ENCODE assay signal across 19 cellular contexts in the genomic region with DNA sequence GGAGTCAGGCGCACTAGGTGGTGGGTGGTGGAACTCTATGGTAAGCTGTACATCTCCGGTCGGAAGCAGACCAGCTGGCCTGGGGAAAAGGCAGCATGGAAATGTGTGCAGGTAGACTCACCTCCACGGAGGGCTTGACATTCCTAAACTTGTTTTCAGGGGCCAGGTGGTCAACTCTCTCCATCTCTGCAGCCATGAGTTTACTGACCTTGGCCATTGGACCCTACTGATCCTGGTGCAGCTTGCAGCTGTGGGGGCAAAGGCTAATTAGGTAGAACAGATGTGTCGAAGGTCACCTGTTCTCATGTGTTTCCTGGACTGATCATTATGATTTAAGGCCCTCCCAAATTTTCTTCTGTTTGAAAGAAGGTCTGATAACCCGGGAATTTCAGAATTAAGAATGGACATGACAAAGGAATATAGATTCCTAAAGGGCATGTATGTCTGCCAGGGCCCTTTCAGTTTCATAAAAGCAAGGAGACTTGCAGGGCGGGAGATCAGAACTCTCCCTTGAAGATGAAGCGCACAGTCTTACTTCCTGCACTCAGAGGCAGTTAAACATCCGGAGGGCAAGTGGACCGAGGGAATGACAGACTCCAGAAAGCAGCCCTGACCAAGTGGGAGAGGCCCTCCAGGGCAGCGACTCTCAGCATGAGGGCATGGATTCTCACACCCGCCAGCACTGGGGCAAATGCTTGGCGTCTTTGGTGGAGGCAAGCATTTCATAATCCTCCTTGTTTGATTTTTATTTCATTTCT. TPM values are rescaled to one million over a fixed set of nuclear protein-coding genes. Genes with fewer than 3 reads are reported as not detected.
DNase-seq lines count a peak whose midpoint lies in the region; ATAC-seq and TF ChIP-seq lines count a peak whose summit lies in the region.
"Had no signal": no experiment of that assay in that cellular context is flagged by ENCODE, and none has a peak within 500 bp of the region (broad histone marks: within the 10 kb centered on the region; RNA-seq: fewer than 3 reads in every experiment).

No MANE protein-coding gene starts in this region.

- H2BK12ac ChIP-seq in trophoblast cell (ENCODE audit: low read length) = no peak overlapping the region

- peak overlapping the region; percentile 14 for H3K4me3 Mint-ChIP-seq in activated naive CD4-positive, alpha-beta T cell treated with anti-CD3 and anti-CD28 coated beads for 36 hours
- H3K4me3 Mint-ChIP-seq in T-helper 1 cell treated with Interleukin-12 subunit alpha and Interleukin-12 subunit beta and Interleukin-4 antibody, amounts not matched to agents 30 μg/mL and 1 μg/mL, for 36 hours = peak overlapping the region; percentile 15
- H3K4me3 Mint-ChIP-seq in effector memory CD8-positive, alpha-beta T cell = no peak overlapping the region

- H2BK120ac ChIP-seq in trophoblast cell (ENCODE audit: insufficient read depth, low read length, poor library complexity) = no peak overlapping the region

- H3K14ac ChIP-seq in trophoblast cell (ENCODE audit: low read length) = no peak overlapping the region

- H3K36me3 Mint-ChIP-seq in activated naive CD4-positive, alpha-beta T cell treated with anti-CD3 and anti-CD28 coated beads for 36 hours (ENCODE audit: low read depth) = no peaks in the 10 kb centered on the region
- H3K36me3 Mint-ChIP-seq in T-helper 1 cell treated with Interleukin-12 subunit alpha and Interleukin-12 subunit beta and Interleukin-4 antibody, amounts not matched to agents 30 μg/mL and 1 μg/mL, for 36 hours (ENCODE audit: low read depth) = no peaks in the 10 kb centered on the region
- no peaks in the 10 kb centered on the region for H3K36me3 Mint-ChIP-seq in effector memory CD8-positive, alpha-beta T cell (ENCODE audit: insufficient read depth)

- H3K9ac ChIP-seq in trophoblast cell (ENCODE audit: low read length) = no peak overlapping the region

- H3K23ac ChIP-seq in trophoblast cell (ENCODE audit: low read length) = no peak overlapping the region

- H3K4me3 ChIP-seq in left lung (no peak overlapping the region), trophoblast cell (ENCODE audit: low read depth, low read length) (no peak overlapping the region)
- H3K4me3 ChIP-seq: cardiac muscle cell, dorsolateral prefrontal cortex, gastroesophageal sphincter, GM12878 had no signal

- no peaks in the 10 kb centered on the region for H3K9me3 ChIP-seq in left lung
- no peaks in the 10 kb centered on the region for H3K9me3 ChIP-seq in trophoblast cell (ENCODE audit: insufficient read depth, low read depth, low read length)
- H3K9me3 ChIP-seq: gastroesophageal sphincter had no signal

- H4K8ac ChIP-seq in trophoblast cell (ENCODE audit: low read depth, low read length) = no peak overlapping the region

- no peak overlapping the region for H3K18ac ChIP-seq in trophoblast cell (ENCODE audit: low read length)

- no peaks in the 10 kb centered on the region for H3K27me3 Mint-ChIP-seq in activated naive CD4-positive, alpha-beta T cell treated with anti-CD3 and anti-CD28 coated beads for 36 hours (ENCODE audit: low read depth)
- H3K27me3 Mint-ChIP-seq in T-helper 1 cell treated with Interleukin-12 subunit alpha and Interleukin-12 subunit beta and Interleukin-4 antibody, amounts not matched to agents 30 μg/mL and 1 μg/mL, for 36 hours (ENCODE audit: low read depth) = no peaks in the 10 kb centered on the region
- H3K27me3 Mint-ChIP-seq in effector memory CD8-positive, alpha-beta T cell = no peaks in the 10 kb centered on the region

- H3K4me1 ChIP-seq in left lung (peaks cover 0 to 3% of the 10 kb centered on the region in 2 donors), trophoblast cell (ENCODE audit: control insufficient read depth in 1 of 2, insufficient read depth in 2 of 2, low read length in 2 of 2) (peaks cover 17 to 23% of the 10 kb centered on the region in 2 experiments)
- H3K4me1 ChIP-seq: gastroesophageal sphincter had no signal

- H3K4me2 ChIP-seq in trophoblast cell (ENCODE audit: low read length) = peak overlapping the region; percentile 14

- TF ChIP-seq CTCF in left lung (IDR thresholded peaks at IDR 0.05) = no peak

- CTCF ChIA-PET in activated naive CD4-positive, alpha-beta T cell treated with anti-CD3 and anti-CD28 coated beads for 36 hours (lab: Charles Lee) = interaction anchor here (0.6 to 5.7 kb wide), 15 partner anchors 12 to 159 kb away, joined by 3 to 63 read pairs (median 6); no protein-coding TSS in a partner anchor

- H3K36me3 ChIP-seq in left lung (no peaks in the 10 kb centered on the region), trophoblast cell (ENCODE audit: control insufficient read depth in 1 of 2, insufficient read depth in 2 of 2, low read length in 2 of 2) (no peaks in the 10 kb centered on the region)
- H3K36me3 ChIP-seq: cardiac muscle cell, gastroesophageal sphincter had no signal

- H2AK5ac ChIP-seq in trophoblast cell (ENCODE audit: low read length) = no peak overlapping the region

- H4K91ac ChIP-seq in trophoblast cell (ENCODE audit: low read depth, low read length) = no peak overlapping the region

- DNase-seq in activated naive CD4-positive, alpha-beta T cell treated with anti-CD3 and anti-CD28 coated beads for 36 hours = peak; percentile 35
- DNase-seq in activated naive CD4-positive, alpha-beta T cell treated with Interleukin-2 at 50 U/mL for 16 hours = no peak
- DNase-seq in left lung = no peak
- DNase-seq in trophoblast cell = peak; percentile 85 to 86
- DNase-seq in GDM1 (lab: John Stamatoyannopoulos, UW) = no peak
- no peak for DNase-seq in effector memory CD8-positive, alpha-beta T cell
- DNase-seq: Calu3, dorsolateral prefrontal cortex, erythroblast, left cardiac atrium, NCI-H2081, NCI-H510A, small intestine, SW 1271 had no signal

- ATAC-seq in left lung (peak; percentile 71), GM19035 (IDR thresholded peaks at IDR 0.05; ENCODE audit: unreplicated experiment) (no peak)
- ATAC-seq in effector memory CD8-positive, alpha-beta T cell (replicated peaks) = no peak
- ATAC-seq: gastroesophageal sphincter, left cardiac atrium had no signal

- intact Hi-C loops in activated naive CD4-positive, alpha-beta T cell treated with anti-CD3 and anti-CD28 coated beads for 36 hours (cut with micrococcal nuclease) = loop anchor here (2.0 kb wide), 5 partner anchors 23 to 329 kb away; partner anchors contain the start of gene CMTM8
- intact Hi-C loops in left lung (cut with DNase I) = loop anchor here in 1 of 2 donors (5.0 kb wide), 1 partner anchor 158 kb away; no protein-coding TSS in a partner anchor

- H3K4me1 Mint-ChIP-seq in activated naive CD4-positive, alpha-beta T cell treated with anti-CD3 and anti-CD28 coated beads for 36 hours (ENCODE audit: low read depth) = peaks cover 43% of the 10 kb centered on the region
- H3K4me1 Mint-ChIP-seq in T-helper 1 cell treated with Interleukin-12 subunit alpha and Interleukin-12 subunit beta and Interleukin-4 antibody, amounts not matched to agents 30 μg/mL and 1 μg/mL, for 36 hours (ENCODE audit: low read depth) = peaks cover 49% of the 10 kb centered on the region
- H3K4me1 Mint-ChIP-seq in effector memory CD8-positive, alpha-beta T cell (ENCODE audit: low read depth in 2 of 2) = peaks cover 0 to 14% of the 10 kb centered on the region in 2 donors

- no CpG with 5 or more reads among the region's 13 CpGs for WGBS in trophoblast cell (ENCODE audit: extremely low coverage, insufficient coverage, insufficient read length)

- peaks cover 3% of the 10 kb centered on the region for H3K79me1 ChIP-seq in trophoblast cell (ENCODE audit: low read length)

- H3K27ac ChIP-seq in left lung (no peak overlapping the region), trophoblast cell (ENCODE audit: low read depth, low read length) (peak overlapping the region; percentile 26)
- H3K27ac ChIP-seq: cardiac muscle cell, dorsolateral prefrontal cortex, gastroesophageal sphincter had no signal

- H3K27me3 ChIP-seq in left lung = no peaks in the 10 kb centered on the region
- H3K27me3 ChIP-seq in trophoblast cell (ENCODE audit: insufficient read depth, low read length) = no peaks in the 10 kb centered on the region
- H3K27me3 ChIP-seq: cardiac muscle cell, dorsolateral prefrontal cortex, gastroesophageal sphincter had no signal

- no peak overlapping the region for H2AFZ ChIP-seq in trophoblast cell (ENCODE audit: insufficient read depth, low read length, poor library complexity)

- H2BK5ac ChIP-seq in trophoblast cell (ENCODE audit: low read depth, low read length, poor library complexity) = no peak overlapping the region

- peak overlapping the region; percentile 57 for H3K27ac Mint-ChIP-seq in activated naive CD4-positive, alpha-beta T cell treated with anti-CD3 and anti-CD28 coated beads for 36 hours
- peak overlapping the region; percentile 81 for H3K27ac Mint-ChIP-seq in T-helper 1 cell treated with Interleukin-12 subunit alpha and Interleukin-12 subunit beta and Interleukin-4 antibody, amounts not matched to agents 30 μg/mL and 1 μg/mL, for 36 hours
- no peak overlapping the region for H3K27ac Mint-ChIP-seq in effector memory CD8-positive, alpha-beta T cell

- H4K12ac ChIP-seq in trophoblast cell (ENCODE audit: low read depth, low read length) = no peak overlapping the region

- no peaks in the 10 kb centered on the region for H3K9me3 Mint-ChIP-seq in activated naive CD4-positive, alpha-beta T cell treated with anti-CD3 and anti-CD28 coated beads for 36 hours
- H3K9me3 Mint-ChIP-seq in T-helper 1 cell treated with Interleukin-12 subunit alpha and Interleukin-12 subunit beta and Interleukin-4 antibody, amounts not matched to agents 30 μg/mL and 1 μg/mL, for 36 hours = no peaks in the 10 kb centered on the region
- H3K9me3 Mint-ChIP-seq in effector memory CD8-positive, alpha-beta T cell = no peaks in the 10 kb centered on the region

- H3K79me2 ChIP-seq in trophoblast cell (ENCODE audit: control insufficient read depth, insufficient read depth, low read length, poor library complexity) = no peaks in the 10 kb centered on the region

- no peak overlapping the region for H3K4ac ChIP-seq in trophoblast cell (ENCODE audit: low read depth, low read length)

RNA-seq across cellular contexts. Expression of gene CMTM7, which starts 56.1 kb away (rescaled TPM):
- total RNA-seq in activated naive CD4-positive, alpha-beta T cell treated with anti-CD3 and anti-CD28 coated beads for 36 hours = 10 to 100 TPM; 59.1 to 60.2 TPM
- 10 to 100 TPM; 46.7 to 50.4 TPM for total RNA-seq in left lung
- 16.7 and 18.6 TPM in 2 replicates for polyA plus RNA-seq in trophoblast cell (2013)

Comparison
In these comparisons a context has a peak if more than half of its experiments do, and no peak if none do; other contexts are left out.
1. DNase-seq: peak in activated naive CD4-positive, alpha-beta T cell treated with anti-CD3 and anti-CD28 coated beads for 36 hours (single experiment) and trophoblast cell (2 of 2); none in activated naive CD4-positive, alpha-beta T cell treated with Interleukin-2 at 50 U/mL for 16 hours (single experiment), left lung (0 of 2), GDM1 (single experiment) and effector memory CD8-positive, alpha-beta T cell (0 of 3).
2. H3K27ac Mint-ChIP-seq: peak in activated naive CD4-positive, alpha-beta T cell treated with anti-CD3 and anti-CD28 coated beads for 36 hours (single experiment) and T-helper 1 cell treated with Interleukin-12 subunit alpha and Interleukin-12 subunit beta and Interleukin-4 antibody, amounts not matched to agents 30 μg/mL and 1 μg/mL, for 36 hours (single experiment); none in effector memory CD8-positive, alpha-beta T cell (0 of 2).
3. H3K4me3 Mint-ChIP-seq: peak in activated naive CD4-positive, alpha-beta T cell treated with anti-CD3 and anti-CD28 coated beads for 36 hours (single experiment) and T-helper 1 cell treated with Interleukin-12 subunit alpha and Interleukin-12 subunit beta and Interleukin-4 antibody, amounts not matched to agents 30 μg/mL and 1 μg/mL, for 36 hours (single experiment); none in effector memory CD8-positive, alpha-beta T cell (0 of 2).